ENCODE assay signal across 17 cellular contexts in the genomic region with DNA sequence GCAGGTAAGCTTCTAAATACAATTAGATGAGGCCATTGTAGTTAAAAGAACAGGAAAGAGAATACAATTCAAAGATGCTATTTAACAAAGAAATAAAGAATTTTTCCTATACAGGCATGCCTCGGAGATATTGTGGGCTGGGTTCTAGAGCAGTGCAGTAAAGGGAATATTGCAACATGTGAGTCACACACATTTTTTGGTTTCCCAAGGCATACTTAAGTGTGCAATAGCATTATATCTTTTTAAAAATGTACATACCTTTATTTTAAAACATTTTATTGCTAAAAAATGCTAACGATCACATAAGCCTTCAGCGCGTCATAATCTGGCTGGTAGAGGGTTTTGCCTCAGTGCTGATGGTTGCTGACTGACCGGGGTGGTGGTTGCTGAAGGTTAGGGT.
"Had no signal": no experiment of that assay in that cellular context is flagged by ENCODE, and none has a peak within 500 bp of the region (broad histone marks: within the 10 kb centered on the region; RNA-seq: fewer than 3 reads in every experiment).

No MANE protein-coding gene starts in this region.

- H3K9me3 ChIP-seq: gastrocnemius medialis, SK-N-SH, thyroid gland had no signal

- H3K9me3 Mint-ChIP-seq: brain; central memory CD8-positive, alpha-beta T cell; nephron progenitor cell had no signal

- FAIRE-seq: kidney had no signal

- H3K4me3 ChIP-seq: gastrocnemius medialis, lung, thyroid gland had no signal

- H3K27ac Mint-ChIP-seq: brain had no signal

- DNase-seq: activated effector memory CD4-positive, alpha-beta T cell treated with Interleukin-2 at 50 U/mL for 16 hours; cortex of kidney; gastrocnemius medialis; head of caudate nucleus; kidney; nephron progenitor cell; occipital lobe; posterior cingulate gyrus; SK-N-SH; stimulated activated CD4-positive, alpha-beta T cell treated with anti-CD3 and anti-CD28 coated beads, Interleukin-1b, Interleukin-23, amount 100 ng/mL, for 48 hours; stimulated activated naive CD4-positive, alpha-beta T cell treated with Interleukin-2 at 50 U/mL for 16 hours; thyroid gland had no signal

- H3K27ac ChIP-seq: gastrocnemius medialis, thyroid gland had no signal

- H3K4me1 Mint-ChIP-seq: brain, nephron progenitor cell had no signal

- H3K27me3 Mint-ChIP-seq: central memory CD8-positive, alpha-beta T cell had no signal

- H3K27me3 ChIP-seq: gastrocnemius medialis, thyroid gland had no signal

- H3K4me3 Mint-ChIP-seq: brain; central memory CD8-positive, alpha-beta T cell; nephron progenitor cell had no signal

- ATAC-seq: activated CD4-positive, CD25-positive, alpha-beta regulatory T cell treated with anti-CD3 and anti-CD28 coated beads, Interleukin-2, amount 50 U/mL, for 24 hours; gastrocnemius medialis; left lobe of liver had no signal
